34 cellular contexts compared by ENCODE assay signal in genomic region chr5:43358338-43358737, GRCh38. TPM values are rescaled to one million over a fixed set of nuclear protein-coding genes. Genes with fewer than 3 reads are reported as not detected.
"Had no signal": no experiment of that assay in that cellular context is flagged by ENCODE, and none has a peak within 500 bp of the region (broad histone marks: within the 10 kb centered on the region; RNA-seq: fewer than 3 reads in every experiment).

No MANE protein-coding gene starts in this region.

- H3K9me3 ChIP-seq: SJSA1 had no signal

- H3K36me3 ChIP-seq: brain microvascular endothelial cell, Peyer's patch, SJSA1, WERI-Rb-1 had no signal

- ATAC-seq: activated CD8-positive, alpha-beta memory T cell treated with anti-CD3 and anti-CD28 coated beads, Interleukin-2, amount 10 ng/mL, durations not matched to agents 7 days and 5 days; activated T-cell treated with anti-CD3 and anti-CD28 coated beads, Interleukin-2, amount 50 U/mL, for 72 hours; activated T-helper 17 cell treated with anti-CD3 and anti-CD28 coated beads, Interleukin-2, amount 50 U/mL, for 72 hours; PC-3 had no signal

- H3K4me3 ChIP-seq: Peyer's patch, SJSA1 had no signal

- H3K27ac ChIP-seq: brain microvascular endothelial cell, Peyer's patch, SJSA1, WERI-Rb-1 had no signal

- H3K9ac ChIP-seq: SK-N-SH had no signal

- H3K27me3 ChIP-seq: brain microvascular endothelial cell, Peyer's patch, SJSA1 had no signal

- H3K4me1 ChIP-seq: Peyer's patch, SJSA1 had no signal

- H3K4me2 ChIP-seq: SK-N-SH had no signal

- DNase-seq: activated CD4-positive, alpha-beta memory T cell treated with anti-CD3 and anti-CD28 coated beads, Interleukin-2, amount 10 ng/mL, durations not matched to agents 7 days and 5 days; activated CD4-positive, alpha-beta T cell treated with anti-CD3 and anti-CD28 coated beads for 1 hour; activated CD4-positive, alpha-beta T cell treated with anti-CD3 and anti-CD28 coated beads for 48 hours; activated CD4-positive, CD25-positive, alpha-beta regulatory T cell; activated CD8-positive, alpha-beta memory T cell treated with anti-CD3 and anti-CD28 coated beads for 24 hours; activated CD8-positive, alpha-beta memory T cell treated with anti-CD3 and anti-CD28 coated beads, Interleukin-2, amount 10 ng/mL, durations not matched to agents 7 days and 5 days; activated effector memory CD4-positive, alpha-beta T cell treated with anti-CD3 and anti-CD28 coated beads, Interleukin-2, amount 50 U/mL, for 16 hours; activated naive CD4-positive, alpha-beta T cell; activated naive CD4-positive, alpha-beta T cell treated with anti-CD3 and anti-CD28 coated beads, Interleukin-2, amount 50 U/mL, for 16 hours; activated naive CD8-positive, alpha-beta T cell treated with anti-CD3 and anti-CD28 coated beads for 36 hours; activated T-cell treated with anti-CD3 and anti-CD28 coated beads, Interleukin-2, amount 50 U/mL, for 1 hour; activated T-cell treated with anti-CD3 and anti-CD28 coated beads, Interleukin-2, amount 50 U/mL, for 72 hours; amniotic stem cell; aorta; brain microvascular endothelial cell; NCI-H1092 treated with DMSO at 0.1 percent for 48 hours; NCI-H1417; NCI-H146; NCI-H187; NCI-H2029 treated with DMSO at 0.1 percent for 48 hours; NCI-H2107; NCI-H2171; NCI-H510A; NCI-H526 treated with DMSO at 0.1 percent for 48 hours; NCI-H774; PC-3; Peyer's patch; RPMI8226; SHP77 treated with DMSO at 0.1 percent for 48 hours; SK-N-SH; WERI-Rb-1 had no signal

RNA-seq across cellular contexts. Expression of gene CCL28, which starts 53.9 kb away (rescaled TPM):
- total RNA-seq: M059J had no signal
